ENCODE assay signal across 8 cellular contexts in genomic region chr9:95507456-95508241, GRCh38. TPM values are rescaled to one million over a fixed set of nuclear protein-coding genes. Genes with fewer than 3 reads are reported as not detected.
A peak's percentile ranks its signal among the peaks of the same experiment; 100 is the strongest.
DNase-seq lines count a peak whose midpoint lies in the region; ATAC-seq, FAIRE-seq and TF ChIP-seq lines count a peak whose summit lies in the region.

No MANE protein-coding gene starts in this region.

- peaks cover 0 to 8% of the 10 kb centered on the region in 2 experiments; a peak in 1 of 3 replicates for H3K36me3 ChIP-seq in HEK293 (ENCODE audit: control insufficient read depth in 2 of 2, insufficient read depth in 1 of 2, low read length in 2 of 2)
- H3K36me3 ChIP-seq in prostate gland, result no peaks in the 10 kb centered on the region

- no peaks in the 10 kb centered on the region for H3K27me3 ChIP-seq in prostate gland (replicated peaks; ENCODE audit: insufficient read depth)

- H3K9me3 ChIP-seq in HEK293 (ENCODE audit: control insufficient read depth, insufficient read depth, low read depth, low read length) (no peaks in the 10 kb centered on the region), prostate gland (no peaks in the 10 kb centered on the region)

- intact Hi-C loops in left cardiac atrium (cut with DNase I) (loop anchor here in 1 of 2 donors (10.0 kb wide), 2 partner anchors 367 to 1343 kb away; partner anchors contain the start of gene ERCC6L2), prostate gland (cut with DNase I) (loop anchor here (5.0 kb wide), 2 partner anchors 45 to 370 kb away; partner anchors contain the start of gene ERCC6L2)

- H3K27ac ChIP-seq in HEK293 (ENCODE audit: extremely low read depth, low read depth, low read length), result peak overlapping the region; percentile 99
- H3K27ac ChIP-seq in prostate gland, result peak overlapping the region; percentile 94

- CTCF ChIA-PET in HEK293 (lab: Yijun Ruan, JAX), result no interaction called here

- H3K4me1 ChIP-seq in HEK293 (ENCODE audit: control insufficient read depth, insufficient read depth, low read length) (peaks cover 7% of the 10 kb centered on the region), prostate gland (replicated peaks) (peaks cover 5% of the 10 kb centered on the region)

- FAIRE-seq in RCC 7860 (lab: Jason Lieb, UNC), result no peak

- under 1% methylated on average over 37 of the region's 37 CpGs for WGBS in prostate gland

- DNase-seq in Ammon's horn (ENCODE audit: low spot score) (peak; percentile 74), RCC 7860 (ENCODE audit: low spot score) (peak; percentile 37), amniotic epithelial cell (ENCODE audit: low read depth) (peak; percentile 79), left cardiac atrium (peak; percentile 61), prostate gland (ENCODE audit: low spot score) (peak; percentile 69)

- no peak for TF ChIP-seq POLR2A in prostate gland (IDR thresholded peaks at IDR 0.05)

- H3K4me3 ChIP-seq in HEK293 (ENCODE audit: low read depth, low read length) (peak overlapping the region; percentile 81), prostate gland (peak overlapping the region; percentile 77 to 85)

- TF ChIP-seq CTCF in HEK293 (tag by site-specific recombination; IDR thresholded peaks at IDR 0.05), result peak; percentile 21; the same call in 1 of the 2 replicates
- no peak for TF ChIP-seq CTCF in prostate gland (IDR thresholded peaks at IDR 0.05)

- peak in 1 of 2 donors; percentile 13 for ATAC-seq in left cardiac atrium
- no peak for ATAC-seq in GM21825 (IDR thresholded peaks at IDR 0.05; ENCODE audit: unreplicated experiment)
- no peak for ATAC-seq in GM18498 (IDR thresholded peaks at IDR 0.05; ENCODE audit: unreplicated experiment)

- POLR2A ChIA-PET in HEK293 (lab: Yijun Ruan, JAX), result interaction anchor here (1.0 to 1.8 kb wide), 7 partner anchors 9 to 368 kb away, joined by 3 to 12 read pairs (median 4); partner anchors contain the start of gene ERCC6L2

TF ChIP-seq in HEK293, 187 proteins besides CTCF, POLR2A, EP300 and RAD21 (continues in another document):
- TF ChIP-seq PRDM4 (tag by site-specific recombination; IDR thresholded peaks at IDR 0.05), result peak; percentile 63; the same call in 1 of the 2 replicates
- no peak for TF ChIP-seq ZNF140 (tag by site-specific recombination; IDR thresholded peaks at IDR 0.05)
- TF ChIP-seq ZNF155 (tag by site-specific recombination; IDR thresholded peaks at IDR 0.05), result no peak
- peak; percentile 21; the same call in 1 of the 2 replicates for TF ChIP-seq ZNF10 (tag by site-specific recombination; IDR thresholded peaks at IDR 0.05)
- TF ChIP-seq ZFP37 (tag by site-specific recombination; IDR thresholded peaks at IDR 0.05), result peak; percentile 23; the same call in 1 of the 2 replicates
- no peak for TF ChIP-seq ZNF560 (tag by site-specific recombination; IDR thresholded peaks at IDR 0.05; ENCODE audit: borderline replicate concordance)
- no peak for TF ChIP-seq ZNF830 (tag by site-specific recombination; IDR thresholded peaks at IDR 0.05; ENCODE audit: low read depth)
- no peak for TF ChIP-seq TSHZ1 (tag by site-specific recombination; IDR thresholded peaks at IDR 0.05; ENCODE audit: borderline replicate concordance)
- TF ChIP-seq ZBTB44 (tag by site-specific recombination; IDR thresholded peaks at IDR 0.05), result no peak
- TF ChIP-seq ZNF521 (tag by site-specific recombination; IDR thresholded peaks at IDR 0.05), result no peak
- no peak for TF ChIP-seq ZNF510 (tag by site-specific recombination; IDR thresholded peaks at IDR 0.05; ENCODE audit: insufficient replicate concordance)
- TF ChIP-seq ZNF274 (IDR thresholded peaks at IDR 0.05; ENCODE audit: low read length), result no peak
- no peak for TF ChIP-seq ZNF274 (tag by site-specific recombination; IDR thresholded peaks at IDR 0.05; ENCODE audit: borderline replicate concordance)
- TF ChIP-seq ZNF391 (tag by site-specific recombination; IDR thresholded peaks at IDR 0.05; ENCODE audit: borderline replicate concordance, low read depth), result peak; percentile 96
- no peak for TF ChIP-seq ZNF184 (tag by site-specific recombination; IDR thresholded peaks at IDR 0.05)
- TF ChIP-seq ZNF701 (tag by site-specific recombination; IDR thresholded peaks at IDR 0.05), result peak; percentile 57; the same call in 1 of the 2 replicates
- TF ChIP-seq ZNF610 (tag by site-specific recombination; IDR thresholded peaks at IDR 0.05; ENCODE audit: borderline replicate concordance), result no peak
- no peak for TF ChIP-seq ZNF16 (tag by site-specific recombination; IDR thresholded peaks at IDR 0.05; ENCODE audit: low read depth)
- 0 out of 2 replicates have a peak, but pooled peaks have one; percentile 27 for TF ChIP-seq ZSCAN5A (tag by site-specific recombination; IDR thresholded peaks at IDR 0.05)
- TF ChIP-seq ZNF112 (tag by site-specific recombination; IDR thresholded peaks at IDR 0.05), result no peak
- no peak for TF ChIP-seq ZNF791 (tag by site-specific recombination; IDR thresholded peaks at IDR 0.05)
- peak; percentile 50 for TF ChIP-seq ZNF501 (tag by site-specific recombination; IDR thresholded peaks at IDR 0.05)
- TF ChIP-seq GLIS1 (tag by site-specific recombination; IDR thresholded peaks at IDR 0.05), result peak; percentile 94

RNA-seq across cellular contexts. Expression of gene PTCH1, which starts 9.1 kb away (rescaled TPM):
- total RNA-seq in left cardiac atrium (1 to 10 TPM; 5.9 to 6.9 TPM), prostate gland (100 to 1,000 TPM in 1 of 2 donors, 10 to 100 TPM in 1; 27.5 to 108 TPM)
